In the genomic region with DNA sequence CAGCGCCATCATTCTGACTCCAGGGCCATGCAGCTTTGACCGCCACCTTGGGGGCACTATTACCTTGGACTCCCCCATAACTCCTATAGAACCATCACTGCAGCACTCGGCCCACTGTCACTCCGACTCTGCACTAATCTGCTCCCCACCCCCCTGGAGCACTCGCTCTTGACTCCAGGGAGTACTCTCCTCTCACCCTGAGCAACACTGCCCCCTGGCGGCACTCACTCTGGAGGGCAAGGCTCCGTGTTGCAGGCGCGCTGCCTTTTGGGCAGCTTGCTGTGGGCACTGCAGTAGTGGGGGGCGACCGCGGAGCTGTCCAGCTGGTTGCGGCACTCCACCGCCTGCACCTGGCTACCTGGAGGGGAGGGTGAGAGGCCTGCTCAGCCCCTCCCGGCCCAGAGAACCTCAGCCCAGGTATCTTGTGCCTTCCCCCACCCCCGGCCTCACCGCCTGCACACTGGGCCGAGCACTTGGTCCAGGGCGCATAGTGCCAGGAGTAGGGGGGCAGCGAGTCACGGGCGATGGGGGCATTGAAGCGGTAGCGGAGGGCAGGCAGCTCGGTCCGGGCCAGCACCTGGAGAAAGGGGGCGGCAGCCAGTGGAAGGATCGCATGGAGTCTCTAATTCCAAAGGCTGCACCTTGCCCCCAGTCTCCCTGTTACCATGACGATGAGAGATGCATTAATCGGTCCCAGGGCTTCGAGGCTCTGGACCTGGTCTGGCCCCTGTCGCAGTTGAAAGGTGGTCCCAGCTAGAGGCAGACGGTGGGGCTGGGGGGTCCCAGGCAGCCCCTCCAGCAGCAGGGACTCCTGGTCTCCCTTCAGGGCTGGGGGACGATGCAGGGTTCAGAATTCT, we compare ENCODE assay signal across 8 cellular contexts. TPM values are rescaled to one million over a fixed set of nuclear protein-coding genes. Genes with fewer than 3 reads are reported as not detected.
DNase-seq lines count a peak whose midpoint lies in the region; FAIRE-seq and TF ChIP-seq lines count a peak whose summit lies in the region.
"Had no signal": no experiment of that assay in that cellular context is flagged by ENCODE, and none has a peak within 500 bp of the region (broad histone marks: within the 10 kb centered on the region; RNA-seq: fewer than 3 reads in every experiment).

No MANE protein-coding gene starts in this region.

- 43 to 71% (median 56%) methylated on average over 29 to 34 of the region's 34 CpGs for WGBS in small intestine, 3 donors

- H3K4me1 ChIP-seq in small intestine (ENCODE audit: control insufficient read depth in 2 of 2, insufficient read depth in 1 of 2, low read depth in 1 of 2, low read length in 1 of 2): no peaks in the 10 kb centered on the region

- H3K9me3 ChIP-seq in small intestine (ENCODE audit: control insufficient read depth, low read depth): no peaks in the 10 kb centered on the region
- H3K9me3 ChIP-seq: ovary had no signal

- peak; percentile 51 for TF ChIP-seq CTCF in GM10266 (IDR thresholded peaks at IDR 0.05; ENCODE audit: control insufficient read depth, insufficient read depth, low read depth, missing control alignments)
- TF ChIP-seq CTCF in fibroblast of mammary gland (conservative IDR thresholded peaks at IDR 0.05; ENCODE audit: control insufficient read depth, insufficient read depth, low read depth, low read length): peak; percentile 37

- no peak overlapping the region for H3K27ac ChIP-seq in small intestine (ENCODE audit: low read depth in 1 of 2, low read length in 1 of 2)
- H3K27ac ChIP-seq: ovary had no signal

- no peaks in the 10 kb centered on the region for H3K27me3 ChIP-seq in small intestine (ENCODE audit: control insufficient read depth in 2 of 2, insufficient read depth in 2 of 2, low read length in 2 of 2)
- H3K27me3 ChIP-seq: ovary had no signal

- DNase-seq in GM10266 (ENCODE audit: extremely low spot score) (peak; percentile 60), NCI-H1048 (lab: John Stamatoyannopoulos, UW) (peak; percentile 34), fibroblast of mammary gland (ENCODE audit: low read depth) (no peak), small intestine (peak; percentile 51), midbrain (lab: John Stamatoyannopoulos, UW) (no peak), NCI-H1092 (lab: John Stamatoyannopoulos, UW) (no peak)
- peak; percentile 78 for DNase-seq in activated CD8-positive, alpha-beta memory T cell treated with anti-CD3 and anti-CD28 coated beads for 24 hours

- no peak for FAIRE-seq in small intestine (lab: Jason Lieb, UNC)

- H3K36me3 ChIP-seq in small intestine (ENCODE audit: control insufficient read depth in 2 of 2, insufficient read depth in 2 of 2, low read length in 2 of 2): no peaks in the 10 kb centered on the region
- H3K36me3 ChIP-seq: ovary had no signal

- H3K4me3 ChIP-seq in fibroblast of mammary gland (ENCODE audit: control insufficient read depth, low read depth, low read length) (no peak overlapping the region), small intestine (ENCODE audit: low read depth in 1 of 2, low read length in 2 of 2) (no peak overlapping the region)
- H3K4me3 ChIP-seq: ovary had no signal

RNA-seq across cellular contexts. Expression of a gene that starts 8.9 kb away (rescaled TPM):
- polyA plus RNA-seq in small intestine: 1 to 10 TPM; 1.3 to 6.4 (median 5.7) TPM

RNA-seq across cellular contexts. Expression of a gene that starts 24.4 kb away (rescaled TPM):
- 1 to 10 TPM in 2 of 3 donors, not detected in 1; 1.9 to 8.5 TPM for polyA plus RNA-seq in small intestine

RNA-seq across cellular contexts. Expression of a gene that starts 44.3 kb away (rescaled TPM):
- not detected for polyA plus RNA-seq in small intestine
- polyA plus RNA-seq: ovary had no signal

Comparison
In these comparisons a context has a peak if more than half of its experiments do, and no peak if none do; other contexts are left out.
1. DNase-seq: peak in GM10266 (single experiment), NCI-H1048 (single experiment), activated CD8-positive, alpha-beta memory T cell treated with anti-CD3 and anti-CD28 coated beads for 24 hours (single experiment) and small intestine (single experiment); none in fibroblast of mammary gland (single experiment), midbrain (single experiment) and NCI-H1092 (single experiment).